Comparison of ENCODE assay signal across 20 cellular contexts in the genomic region with DNA sequence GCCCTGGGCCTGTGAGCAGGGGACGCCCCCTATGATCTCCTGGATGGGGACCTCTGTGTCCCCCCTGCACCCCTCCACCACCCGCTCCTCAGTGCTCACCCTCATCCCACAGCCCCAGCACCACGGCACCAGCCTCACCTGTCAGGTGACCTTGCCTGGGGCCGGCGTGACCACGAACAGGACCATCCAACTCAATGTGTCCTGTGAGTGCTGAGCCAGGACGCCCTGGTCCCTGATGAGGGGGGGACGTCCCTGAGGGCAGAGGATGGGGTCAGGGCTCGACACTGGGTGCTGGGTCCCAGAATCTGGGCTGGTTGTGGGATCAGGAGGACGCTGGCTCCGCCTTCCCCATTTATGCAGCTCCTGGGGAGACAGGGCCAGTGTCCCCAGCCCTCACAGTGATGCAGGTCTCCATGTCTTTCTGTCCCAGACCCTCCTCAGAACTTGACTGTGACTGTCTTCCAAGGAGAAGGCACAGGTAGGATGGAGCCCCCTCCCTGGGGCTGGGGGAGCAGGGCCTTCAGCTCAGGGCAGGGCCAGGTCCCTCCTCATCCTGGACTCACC. TPM values are rescaled to one million over a fixed set of nuclear protein-coding genes. Genes with fewer than 3 reads are reported as not detected.
DNase-seq lines count a peak whose midpoint lies in the region; ATAC-seq and TF ChIP-seq lines count a peak whose summit lies in the region.
"Had no signal": no experiment of that assay in that cellular context is flagged by ENCODE, and none has a peak within 500 bp of the region (broad histone marks: within the 10 kb centered on the region; RNA-seq: fewer than 3 reads in every experiment).

No MANE protein-coding gene starts in this region.

- H3K4ac ChIP-seq in neuronal stem cell (ENCODE audit: low read length) = no peak overlapping the region

- no peak overlapping the region for H2BK15ac ChIP-seq in neuronal stem cell (ENCODE audit: low read length)

- no peaks in the 10 kb centered on the region for H3K36me3 Mint-ChIP-seq in central memory CD8-positive, alpha-beta T cell (ENCODE audit: insufficient read depth)
- H3K36me3 Mint-ChIP-seq in immature natural killer cell = peaks cover 5 to 43% (median 32%) of the 10 kb centered on the region in 3 donors
- H3K36me3 Mint-ChIP-seq: CD8-positive, alpha-beta T cell had no signal

- no peak overlapping the region for H4K91ac ChIP-seq in neuronal stem cell (ENCODE audit: low read depth, low read length, poor library complexity)

- H2BK12ac ChIP-seq in neuronal stem cell (ENCODE audit: low read length) = no peak overlapping the region

- no peak for TF ChIP-seq CTCF in RWPE2 (IDR thresholded peaks at IDR 0.05; ENCODE audit: poor library complexity, severe bottlenecking)
- TF ChIP-seq CTCF in WERI-Rb-1 (IDR thresholded peaks at IDR 0.05; ENCODE audit: low read depth, low read length) = no peak
- TF ChIP-seq CTCF in suprapubic skin (IDR thresholded peaks at IDR 0.05) = no peak

- H3K27me3 ChIP-seq in RWPE2 (ENCODE audit: insufficient read depth, poor library complexity, severe bottlenecking) = peaks cover 27% of the 10 kb centered on the region
- peaks cover 0 to 22% (median 0%) of the 10 kb centered on the region in 3 experiments for H3K27me3 ChIP-seq in neuronal stem cell (ENCODE audit: control insufficient read depth in 3 of 3, insufficient read depth in 3 of 3, low read depth in 1 of 3, low read length in 3 of 3)
- H3K27me3 ChIP-seq in WERI-Rb-1 (ENCODE audit: insufficient read depth, low read depth, severe bottlenecking) = peaks cover 74% of the 10 kb centered on the region
- peaks cover 21% of the 10 kb centered on the region for H3K27me3 ChIP-seq in suprapubic skin

- no peak overlapping the region for H2BK120ac ChIP-seq in neuronal stem cell (ENCODE audit: low read depth, low read length)

- H3K36me3 ChIP-seq in RWPE2 (ENCODE audit: low read depth) = no peaks in the 10 kb centered on the region
- H3K36me3 ChIP-seq in neuronal stem cell (replicated peaks in 1 of 2; ENCODE audit: control insufficient read depth in 2 of 2, insufficient read depth in 2 of 2, low read length in 2 of 2) = no peaks in the 10 kb centered on the region
- no peaks in the 10 kb centered on the region for H3K36me3 ChIP-seq in WERI-Rb-1
- H3K36me3 ChIP-seq in suprapubic skin = no peaks in the 10 kb centered on the region
- H3K36me3 ChIP-seq: BE2C, HAP-1 had no signal

- no peak overlapping the region for H3K4me2 ChIP-seq in neuronal stem cell (ENCODE audit: insufficient read depth, low read length, poor library complexity, severe bottlenecking)

- H3K14ac ChIP-seq in neuronal stem cell (ENCODE audit: low read length) = no peak overlapping the region

- TF ChIP-seq EP300 in suprapubic skin (IDR thresholded peaks at IDR 0.05) = no peak

- H3K23ac ChIP-seq in neuronal stem cell (ENCODE audit: low read depth, low read length, poor library complexity) = no peak overlapping the region

- H2AFZ ChIP-seq in neuronal stem cell (ENCODE audit: low read length) = no peak overlapping the region

- H3K4me1 Mint-ChIP-seq in central memory CD8-positive, alpha-beta T cell = peaks cover 33% of the 10 kb centered on the region
- H3K4me1 Mint-ChIP-seq in immature natural killer cell = peaks cover 90 to 91% of the 10 kb centered on the region in 2 donors

- H4K8ac ChIP-seq in neuronal stem cell (ENCODE audit: low read depth, low read length) = no peak overlapping the region

- H2BK5ac ChIP-seq in neuronal stem cell (ENCODE audit: low read length) = peak overlapping the region; percentile 33

- H3K27ac ChIP-seq in RWPE2 (ENCODE audit: poor library complexity, severe bottlenecking) (no peak overlapping the region), neuronal stem cell (replicated peaks; ENCODE audit: low read length) (no peak overlapping the region), WERI-Rb-1 (no peak overlapping the region), suprapubic skin (no peak overlapping the region)
- H3K27ac ChIP-seq: C4-2B had no signal

- no peak overlapping the region for H3K9ac ChIP-seq in neuronal stem cell (ENCODE audit: low read depth, low read length, poor library complexity)

- H3K9me3 Mint-ChIP-seq in central memory CD8-positive, alpha-beta T cell = no peaks in the 10 kb centered on the region
- H3K9me3 Mint-ChIP-seq in immature natural killer cell = no peaks in the 10 kb centered on the region
- H3K9me3 Mint-ChIP-seq: CD8-positive, alpha-beta T cell had no signal

- ATAC-seq in RWPE2 (ENCODE audit: low read depth) = no peak
- no peak for ATAC-seq in central memory CD8-positive, alpha-beta T cell (replicated peaks; ENCODE audit: extremely low read depth, poor library complexity, severe bottlenecking)
- ATAC-seq: CD8-positive, alpha-beta T cell had no signal

- peak overlapping the region; percentile 53 for H3K27ac Mint-ChIP-seq in central memory CD8-positive, alpha-beta T cell (ENCODE audit: low read depth)
- peak overlapping the region in 4 of 6 donors; percentile 94 to 97 (median 95) for H3K27ac Mint-ChIP-seq in immature natural killer cell
- H3K27ac Mint-ChIP-seq: CD8-positive, alpha-beta T cell; HFFc6 had no signal

- H3K4me3 Mint-ChIP-seq in central memory CD8-positive, alpha-beta T cell = no peak overlapping the region
- H3K4me3 Mint-ChIP-seq in immature natural killer cell = peak overlapping the region; percentile 89 to 95 (median 92)
- H3K4me3 Mint-ChIP-seq: CD8-positive, alpha-beta T cell; HFFc6 had no signal

- peak overlapping the region; percentile 70 for H2AK5ac ChIP-seq in neuronal stem cell (ENCODE audit: low read depth, low read length)

- DNase-seq in RWPE2 (ENCODE audit: low spot score) = peak; percentile 60
- no peak for DNase-seq in central memory CD8-positive, alpha-beta T cell (ENCODE audit: low spot score in 2 of 2)
- DNase-seq in immature natural killer cell = no peak
- no peak for DNase-seq in neuronal stem cell (ENCODE audit: low spot score)
- no peak for DNase-seq in WERI-Rb-1
- DNase-seq in NCI-H1048 (lab: John Stamatoyannopoulos, UW) = no peak
- DNase-seq in suprapubic skin (ENCODE audit: low spot score in 2 of 2) = no peak
- no peak for DNase-seq in NCI-H82 treated with DMSO at 0.1 percent for 48 hours (lab: John Stamatoyannopoulos, UW; ENCODE audit: unreplicated experiment)
- DNase-seq: BE2C; CD8-positive, alpha-beta T cell; COR-L47; DMS153; DMS79 treated with DMSO at 0.1 percent for 48 hours; EL; HFFc6 had no signal

- no peak for TF ChIP-seq POLR2A in suprapubic skin (IDR thresholded peaks at IDR 0.05)

- H3K18ac ChIP-seq in neuronal stem cell (ENCODE audit: low read length) = no peak overlapping the region

- no peaks in the 10 kb centered on the region for H3K27me3 Mint-ChIP-seq in central memory CD8-positive, alpha-beta T cell
- peaks cover 0 to 6% (median 2%) of the 10 kb centered on the region in 3 donors for H3K27me3 Mint-ChIP-seq in immature natural killer cell (ENCODE audit: low read depth in 3 of 3)

- no peaks in the 10 kb centered on the region for H3K79me1 ChIP-seq in neuronal stem cell (ENCODE audit: low read depth, low read length)

- no peaks in the 10 kb centered on the region for H3K4me1 ChIP-seq in RWPE2 (ENCODE audit: insufficient read depth, poor library complexity, severe bottlenecking)
- H3K4me1 ChIP-seq in neuronal stem cell (ENCODE audit: control insufficient read depth in 2 of 2, insufficient read depth in 1 of 2, low read depth in 1 of 2, low read length in 2 of 2) = no peaks in the 10 kb centered on the region
- H3K4me1 ChIP-seq in suprapubic skin = no peaks in the 10 kb centered on the region
- H3K4me1 ChIP-seq: BE2C, HAP-1 had no signal

- H3K9me3 ChIP-seq in RWPE2 (ENCODE audit: severe bottlenecking) (no peaks in the 10 kb centered on the region), neuronal stem cell (replicated peaks in 1 of 2; ENCODE audit: control insufficient read depth in 2 of 2, insufficient read depth in 1 of 2, low read depth in 1 of 2, low read length in 2 of 2) (no peaks in the 10 kb centered on the region), WERI-Rb-1 (ENCODE audit: severe bottlenecking) (no peaks in the 10 kb centered on the region), suprapubic skin (no peaks in the 10 kb centered on the region)
- H3K9me3 ChIP-seq: BE2C had no signal

- no CpG with 5 or more reads among the region's 11 CpGs for WGBS in neuronal stem cell (ENCODE audit: extremely low coverage in 2 of 2, insufficient read length in 2 of 2, insufficient replicate concordance in 1 of 2), 2 donors
- 78% methylated on average over 11 of the region's 11 CpGs for WGBS in suprapubic skin

- H3K4me3 ChIP-seq in RWPE2 (ENCODE audit: severe bottlenecking) (no peak overlapping the region), neuronal stem cell (ENCODE audit: low read length in 2 of 2) (no peak overlapping the region), WERI-Rb-1 (ENCODE audit: low read depth, low read length) (no peak overlapping the region), suprapubic skin (no peak overlapping the region)
- H3K4me3 ChIP-seq: HAP-1 had no signal

RNA-seq across cellular contexts. Expression of a gene that starts 2.5 kb away (rescaled TPM):
- 100 to 1,000 TPM; 108 to 213 (median 129) TPM for polyA plus RNA-seq in immature natural killer cell
- polyA plus RNA-seq in neuronal stem cell (2013, experiment 1 of 2) = not detected
- not detected for polyA plus RNA-seq in neuronal stem cell (2013, experiment 2 of 2)
- total RNA-seq in suprapubic skin = not detected
- total RNA-seq: CD8-positive, alpha-beta T cell; H1; HFFc6; HT1080 had no signal
- polyA plus RNA-seq: AG04450, H1 had no signal

RNA-seq across cellular contexts. Expression of a gene that starts 19.9 kb away (rescaled TPM):
- 10 to 100 TPM in 2 of 3 donors, 1 to 10 TPM in 1; 6.2 to 16.8 (median 11.3) TPM for polyA plus RNA-seq in immature natural killer cell
- 0.01 TPM for polyA plus RNA-seq in neuronal stem cell (2013, experiment 1 of 2)
- not detected for polyA plus RNA-seq in neuronal stem cell (2013, experiment 2 of 2)
- 1 to 10 TPM in 1 of 4 donors, under 1 TPM in 2, not detected in 1; 0.68 to 1.3 (median 0.83) TPM for total RNA-seq in suprapubic skin
- total RNA-seq: H1, HFFc6 had no signal
- polyA plus RNA-seq: AG04450, H1 had no signal

RNA-seq across cellular contexts. Expression of a gene that starts 36.4 kb away (rescaled TPM):
- 1 to 10 TPM; 2.0 to 5.6 (median 5.0) TPM for polyA plus RNA-seq in immature natural killer cell
- polyA plus RNA-seq in neuronal stem cell (2013, experiment 1 of 2) = 2.5 TPM
- 2.5 TPM for polyA plus RNA-seq in neuronal stem cell (2013, experiment 2 of 2)
- total RNA-seq in suprapubic skin = 10 to 100 TPM in 3 of 4 donors, 1 to 10 TPM in 1; 7.7 to 14.6 (median 12.9) TPM
